In genomic region chr10:86937502-86938154, GRCh38 we compare ENCODE assay signal across 25 cellular contexts. TPM values are rescaled to one million over a fixed set of nuclear protein-coding genes. Genes with fewer than 3 reads are reported as not detected.
"Had no signal": no experiment of that assay in that cellular context is flagged by ENCODE, and none has a peak within 500 bp of the region (broad histone marks: within the 10 kb centered on the region; RNA-seq: fewer than 3 reads in every experiment).

No MANE protein-coding gene starts in this region.

- H3K36me3 Mint-ChIP-seq: activated naive CD4-positive, alpha-beta T cell treated with anti-CD3 and anti-CD28 coated beads, Interleukin-2, amount 50 U/mL, for 24 hours; naive B cell; neural progenitor cell; stimulated activated memory B cell treated with anti-CD40 and anti-IgM and Interleukin-4, amounts not matched to agents 10 μg/mL and 1 μg/mL and 100 μg/mL, for 72 hours; T-cell had no signal

- H3K27me3 Mint-ChIP-seq: activated B cell treated with CpG ODN at 0.5 μM for 24 hours; activated naive CD4-positive, alpha-beta T cell treated with anti-CD3 and anti-CD28 coated beads, Interleukin-2, amount 50 U/mL, for 24 hours; effector memory CD8-positive, alpha-beta T cell; stimulated activated memory B cell treated with anti-CD40 and anti-IgM and Interleukin-4, amounts not matched to agents 10 μg/mL and 1 μg/mL and 100 μg/mL, for 72 hours; T-cell had no signal

- H3K4me3 Mint-ChIP-seq: activated B cell treated with CpG ODN at 0.5 μM for 24 hours; activated CD8-positive, alpha-beta T cell treated with anti-CD3 and anti-CD28 coated beads, Interleukin-2, amount 10 ng/mL, durations not matched to agents 7 days and 5 days; activated naive CD4-positive, alpha-beta T cell treated with anti-CD3 and anti-CD28 coated beads, Interleukin-2, amount 50 U/mL, for 24 hours; activated T-cell treated with anti-CD3 and anti-CD28 coated beads, Interleukin-2, amount 50 U/mL, for 72 hours; dendritic cell treated with granulocyte-macrophage colony-stimulating factor and Interleukin-4, amounts not matched to agents 40 ng/mL and 50 ng/mL, for 4 days; effector memory CD8-positive, alpha-beta T cell; neural progenitor cell; stimulated activated memory B cell treated with anti-CD40 and anti-IgM and Interleukin-4, amounts not matched to agents 10 μg/mL and 1 μg/mL and 100 μg/mL, for 72 hours; T-cell had no signal

- H3K4me2 ChIP-seq: neural progenitor cell had no signal

- H3K9me3 ChIP-seq: breast epithelium, mucosa of descending colon, ovary, sigmoid colon, thyroid gland had no signal

- H3K4me3 ChIP-seq: breast epithelium, mucosa of descending colon, neural progenitor cell, ovary, sigmoid colon, SK-N-MC, thyroid gland had no signal

- H3K9me3 Mint-ChIP-seq: activated B cell treated with CpG ODN at 0.5 μM for 24 hours; activated naive CD4-positive, alpha-beta T cell treated with anti-CD3 and anti-CD28 coated beads, Interleukin-2, amount 50 U/mL, for 24 hours; activated T-cell treated with anti-CD3 and anti-CD28 coated beads, Interleukin-2, amount 50 U/mL, for 72 hours; dendritic cell treated with granulocyte-macrophage colony-stimulating factor and Interleukin-4, amounts not matched to agents 40 ng/mL and 50 ng/mL, for 4 days; effector memory CD8-positive, alpha-beta T cell; naive B cell; neural progenitor cell; stimulated activated memory B cell treated with anti-CD40 and anti-IgM and Interleukin-4, amounts not matched to agents 10 μg/mL and 1 μg/mL and 100 μg/mL, for 72 hours; T-cell had no signal

- H2AFZ ChIP-seq: neural progenitor cell had no signal

- H3K36me3 ChIP-seq: breast epithelium, neural progenitor cell, ovary, sigmoid colon had no signal

- H3K4me1 ChIP-seq: breast epithelium, neural progenitor cell had no signal

- H3K9ac ChIP-seq: neural progenitor cell had no signal

- H3K4me1 Mint-ChIP-seq: activated naive CD4-positive, alpha-beta T cell treated with anti-CD3 and anti-CD28 coated beads, Interleukin-2, amount 50 U/mL, for 24 hours; neural progenitor cell had no signal

- H3K27me3 ChIP-seq: breast epithelium, foreskin keratinocyte, neural progenitor cell, ovary, sigmoid colon, thyroid gland had no signal

- H3K27ac Mint-ChIP-seq: activated B cell treated with CpG ODN at 0.5 μM for 24 hours; activated CD8-positive, alpha-beta T cell treated with anti-CD3 and anti-CD28 coated beads, Interleukin-2, amount 10 ng/mL, durations not matched to agents 7 days and 5 days; activated naive CD4-positive, alpha-beta T cell treated with anti-CD3 and anti-CD28 coated beads, Interleukin-2, amount 50 U/mL, for 24 hours; activated T-cell treated with anti-CD3 and anti-CD28 coated beads, Interleukin-2, amount 50 U/mL, for 72 hours; dendritic cell treated with granulocyte-macrophage colony-stimulating factor and Interleukin-4, amounts not matched to agents 40 ng/mL and 50 ng/mL, for 4 days; effector memory CD8-positive, alpha-beta T cell; neural progenitor cell; stimulated activated memory B cell treated with anti-CD40 and anti-IgM and Interleukin-4, amounts not matched to agents 10 μg/mL and 1 μg/mL and 100 μg/mL, for 72 hours; T-cell had no signal

- H3K27ac ChIP-seq: breast epithelium, epithelial cell of prostate, foreskin keratinocyte, neural progenitor cell, SK-N-MC, thyroid gland had no signal

- DNase-seq: activated B cell treated with CpG ODN at 0.5 μM for 24 hours; activated CD4-positive, alpha-beta T cell treated with anti-CD3 and anti-CD28 coated beads for 4 hours; activated CD8-positive, alpha-beta memory T cell treated with anti-CD3 and anti-CD28 coated beads, Interleukin-2, amount 50 U/mL, for 4 hours; activated CD8-positive, alpha-beta T cell treated with anti-CD3 and anti-CD28 coated beads, Interleukin-2, amount 10 ng/mL, durations not matched to agents 7 days and 5 days; activated gamma-delta T cell; activated T-cell treated with anti-CD3 and anti-CD28 coated beads, Interleukin-2, amount 50 U/mL, for 72 hours; effector memory CD8-positive, alpha-beta T cell; foreskin keratinocyte; glutamatergic neuron; hippocampal formation; mucosa of descending colon; naive B cell; sigmoid colon; stimulated activated CD4-positive, alpha-beta T cell treated with anti-CD3 and anti-CD28 coated beads, Interleukin-4, amount 100 ng/mL, for 4 hours; T-cell; thyroid gland had no signal

RNA-seq across cellular contexts. Expression of gene MMRN2, which starts 19.8 kb away (rescaled TPM):
- total RNA-seq: activated CD8-positive, alpha-beta T cell treated with anti-CD3 and anti-CD28 coated beads, Interleukin-2, amount 10 ng/mL, durations not matched to agents 7 days and 5 days had no signal

RNA-seq across cellular contexts. Expression of gene SNCG, which starts 20.8 kb away (rescaled TPM):
- total RNA-seq: activated B cell treated with CpG ODN at 0.5 μM for 24 hours; activated CD8-positive, alpha-beta T cell treated with anti-CD3 and anti-CD28 coated beads, Interleukin-2, amount 10 ng/mL, durations not matched to agents 7 days and 5 days; activated T-cell treated with anti-CD3 and anti-CD28 coated beads, Interleukin-2, amount 50 U/mL, for 72 hours had no signal

RNA-seq across cellular contexts. Expression of gene ADIRF, which starts 30.7 kb away (rescaled TPM):
- total RNA-seq: activated CD8-positive, alpha-beta T cell treated with anti-CD3 and anti-CD28 coated beads, Interleukin-2, amount 10 ng/mL, durations not matched to agents 7 days and 5 days; activated T-cell treated with anti-CD3 and anti-CD28 coated beads, Interleukin-2, amount 50 U/mL, for 72 hours; astrocyte had no signal
